2 cellular contexts compared by ENCODE assay signal in the genomic region with DNA sequence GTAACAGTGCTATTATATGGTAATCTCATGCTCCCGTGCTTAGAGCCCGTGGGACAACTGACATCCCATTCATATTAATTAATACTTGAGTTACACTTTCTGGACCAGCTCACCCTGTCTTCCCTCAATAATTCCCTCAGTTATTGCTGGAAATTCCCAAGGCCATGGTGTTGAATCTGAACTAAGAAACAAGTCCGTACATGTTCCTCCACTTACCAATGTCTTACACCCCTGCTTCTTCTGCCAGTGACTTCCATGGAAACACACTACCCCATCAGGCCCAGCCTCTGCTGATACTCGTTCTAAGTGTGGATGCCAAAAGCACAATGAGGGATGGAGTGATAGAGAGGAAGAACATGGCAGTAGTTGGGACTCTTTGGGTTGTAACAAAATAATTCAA.
TF ChIP-seq lines count a peak whose summit lies in the region.

No MANE protein-coding gene starts in this region.

TF ChIP-seq in IMR-90, 13 proteins besides CTCF, POLR2A, EP300 and RAD21:
- TF ChIP-seq FOS (IDR thresholded peaks at IDR 0.05; ENCODE audit: low read depth, low read length) (no peak), NFE2L2 (IDR thresholded peaks at IDR 0.05; ENCODE audit: low read depth, low read length) (no peak), MAFK (IDR thresholded peaks at IDR 0.05; ENCODE audit: low read depth, low read length) (no peak), MAZ (IDR thresholded peaks at IDR 0.05; ENCODE audit: borderline replicate concordance, low read depth, low read length) (no peak), BHLHE40 (IDR thresholded peaks at IDR 0.05; ENCODE audit: low read depth, low read length) (no peak), RFX5 (IDR thresholded peaks at IDR 0.05; ENCODE audit: low read depth, low read length) (no peak)
- TF ChIP-seq, protein P1, sequence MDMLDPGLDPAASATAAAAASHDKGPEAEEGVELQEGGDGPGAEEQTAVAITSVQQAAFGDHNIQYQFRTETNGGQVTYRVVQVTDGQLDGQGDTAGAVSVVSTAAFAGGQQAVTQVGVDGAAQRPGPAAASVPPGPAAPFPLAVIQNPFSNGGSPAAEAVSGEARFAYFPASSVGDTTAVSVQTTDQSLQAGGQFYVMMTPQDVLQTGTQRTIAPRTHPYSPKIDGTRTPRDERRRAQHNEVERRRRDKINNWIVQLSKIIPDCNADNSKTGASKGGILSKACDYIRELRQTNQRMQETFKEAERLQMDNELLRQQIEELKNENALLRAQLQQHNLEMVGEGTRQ (IDR thresholded peaks at IDR 0.05; ENCODE audit: low read depth, low read length): no peak

TF ChIP-seq in SK-N-SH, 30 proteins besides CTCF, POLR2A, EP300 and RAD21:
- TF ChIP-seq SMC3 (IDR thresholded peaks at IDR 0.05; ENCODE audit: low read depth, low read length) (no peak), JUND (IDR thresholded peaks at IDR 0.05) (no peak), NRF1 (IDR thresholded peaks at IDR 0.05; ENCODE audit: low read depth, low read length) (no peak), TCF12 (IDR thresholded peaks at IDR 0.05) (no peak), YY1 (IDR thresholded peaks at IDR 0.05; ENCODE audit: low read depth) (no peak), EZH2phosphoT487 (IDR thresholded peaks at IDR 0.05; ENCODE audit: borderline replicate concordance, low read depth) (no peak), CHD2 (IDR thresholded peaks at IDR 0.05; ENCODE audit: low read length, partially characterized antibody) (no peak), SIN3A (IDR thresholded peaks at IDR 0.05; ENCODE audit: borderline replicate concordance, low read depth, low read length) (no peak), GABPA (IDR thresholded peaks at IDR 0.05; ENCODE audit: low read depth) (no peak)
- TF ChIP-seq, protein P2, sequence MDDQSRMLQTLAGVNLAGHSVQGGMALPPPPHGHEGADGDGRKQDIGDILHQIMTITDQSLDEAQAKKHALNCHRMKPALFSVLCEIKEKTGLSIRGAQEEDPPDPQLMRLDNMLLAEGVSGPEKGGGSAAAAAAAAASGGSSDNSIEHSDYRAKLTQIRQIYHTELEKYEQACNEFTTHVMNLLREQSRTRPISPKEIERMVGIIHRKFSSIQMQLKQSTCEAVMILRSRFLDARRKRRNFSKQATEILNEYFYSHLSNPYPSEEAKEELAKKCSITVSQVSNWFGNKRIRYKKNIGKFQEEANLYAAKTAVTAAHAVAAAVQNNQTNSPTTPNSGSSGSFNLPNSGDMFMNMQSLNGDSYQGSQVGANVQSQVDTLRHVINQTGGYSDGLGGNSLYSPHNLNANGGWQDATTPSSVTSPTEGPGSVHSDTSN (IDR thresholded peaks at IDR 0.05): no peak
- TF ChIP-seq, protein P1 (IDR thresholded peaks at IDR 0.05; ENCODE audit: borderline replicate concordance, low read depth, low read length): no peak
- TF ChIP-seq, protein P3, sequence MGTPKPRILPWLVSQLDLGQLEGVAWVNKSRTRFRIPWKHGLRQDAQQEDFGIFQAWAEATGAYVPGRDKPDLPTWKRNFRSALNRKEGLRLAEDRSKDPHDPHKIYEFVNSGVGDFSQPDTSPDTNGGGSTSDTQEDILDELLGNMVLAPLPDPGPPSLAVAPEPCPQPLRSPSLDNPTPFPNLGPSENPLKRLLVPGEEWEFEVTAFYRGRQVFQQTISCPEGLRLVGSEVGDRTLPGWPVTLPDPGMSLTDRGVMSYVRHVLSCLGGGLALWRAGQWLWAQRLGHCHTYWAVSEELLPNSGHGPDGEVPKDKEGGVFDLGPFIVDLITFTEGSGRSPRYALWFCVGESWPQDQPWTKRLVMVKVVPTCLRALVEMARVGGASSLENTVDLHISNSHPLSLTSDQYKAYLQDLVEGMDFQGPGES (IDR thresholded peaks at IDR 0.05; ENCODE audit: low read depth, low read length): no peak
